In the genomic region with DNA sequence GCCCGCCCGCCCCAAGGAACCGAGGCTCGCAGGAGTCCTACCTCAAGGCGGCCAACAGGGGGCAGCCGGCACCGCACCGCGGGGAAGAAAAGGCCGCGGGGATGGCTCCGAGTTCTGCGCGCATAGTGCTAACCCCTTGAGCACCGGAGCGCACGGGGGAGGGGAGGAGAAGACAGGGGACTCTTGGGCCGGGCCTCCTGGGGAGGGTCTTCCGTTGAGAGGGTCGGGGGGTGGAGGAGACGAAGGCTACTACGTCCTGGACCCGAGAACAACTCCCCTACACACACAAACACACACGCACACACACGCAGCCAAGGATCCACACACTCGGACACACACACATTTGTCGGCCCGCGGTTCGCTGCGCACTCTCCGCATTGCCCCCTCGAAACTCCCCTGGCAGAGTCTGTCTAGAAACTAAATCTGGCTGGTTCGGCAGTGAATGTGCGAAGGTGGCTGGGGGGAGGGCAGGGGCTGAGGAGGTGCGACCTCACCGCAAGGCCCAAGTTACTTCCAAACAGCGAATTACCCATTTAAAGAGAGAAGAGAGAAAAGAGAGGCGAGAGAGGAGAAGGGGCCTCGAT, we compare ENCODE assay signal across 8 cellular contexts. TPM values are rescaled to one million over a fixed set of nuclear protein-coding genes. Genes with fewer than 3 reads are reported as not detected.
DNase-seq lines count a peak whose midpoint lies in the region; ATAC-seq and TF ChIP-seq lines count a peak whose summit lies in the region.

No MANE protein-coding gene starts in this region.

- H3K27ac Mint-ChIP-seq in brain, result peak overlapping the region; percentile 23 to 94 (median 86)

- H3K9me3 ChIP-seq in iPS-15b (ENCODE audit: control insufficient read depth, insufficient read depth, low read length) (no peaks in the 10 kb centered on the region), skeletal muscle satellite cell (replicated peaks; ENCODE audit: low read length) (no peaks in the 10 kb centered on the region)

- H3K4me2 ChIP-seq in skeletal muscle satellite cell (ENCODE audit: low read length), result peak overlapping the region; percentile 96

- H3K4me1 ChIP-seq in iPS-15b (ENCODE audit: control insufficient read depth, insufficient read depth, low read length) (peaks cover 5% of the 10 kb centered on the region), skeletal muscle satellite cell (ENCODE audit: control insufficient read depth, insufficient read depth, low read length) (peaks cover 48% of the 10 kb centered on the region)

- H3K4me1 Mint-ChIP-seq in brain, result peaks cover 74% of the 10 kb centered on the region

- H3K36me3 Mint-ChIP-seq in brain, result no peaks in the 10 kb centered on the region

- peak overlapping the region; percentile 98 for H3K4me3 ChIP-seq in AG10803 (ENCODE audit: low read length)
- peak overlapping the region; percentile 86 for H3K4me3 ChIP-seq in iPS-15b (ENCODE audit: low read depth, low read length)
- H3K4me3 ChIP-seq in skeletal muscle satellite cell (ENCODE audit: low read length), result peak overlapping the region; percentile 76

- TF ChIP-seq CTCF in AG10803 (conservative IDR thresholded peaks at IDR 0.05; ENCODE audit: low read length), result peak; percentile 63
- TF ChIP-seq CTCF in brain (conservative IDR thresholded peaks at IDR 0.05), result peak; percentile 89 to 92

- H3K36me3 ChIP-seq in iPS-15b (ENCODE audit: control insufficient read depth, insufficient read depth, low read length), result no peaks in the 10 kb centered on the region
- H3K36me3 ChIP-seq in skeletal muscle satellite cell (ENCODE audit: insufficient read depth, low read length), result peaks cover 25% of the 10 kb centered on the region

- H3K27me3 ChIP-seq in iPS-15b (ENCODE audit: control insufficient read depth, insufficient read depth, low read length), result peaks cover 72% of the 10 kb centered on the region
- no peaks in the 10 kb centered on the region for H3K27me3 ChIP-seq in skeletal muscle satellite cell (ENCODE audit: control insufficient read depth, insufficient read depth, low read length)

- H3K9me3 Mint-ChIP-seq in brain, result peaks cover 0 to 5% (median 0%) of the 10 kb centered on the region in 5 experiments

- H3K4me3 Mint-ChIP-seq in brain, result peak overlapping the region; percentile 86 to 97 (median 94)

- H3K9ac ChIP-seq in iPS-15b (ENCODE audit: low read depth, low read length), result peak overlapping the region; percentile 70
- H3K9ac ChIP-seq in skeletal muscle satellite cell (ENCODE audit: low read depth, low read length), result peak overlapping the region; percentile 95

- DNase-seq in AG10803 (ENCODE audit: low read depth) (peak; percentile 86), NOMO-1 treated with DMSO at 0.1 percent for 48 hours (lab: John Stamatoyannopoulos, UW; ENCODE audit: unreplicated experiment) (peak; percentile 30), GDM1 (lab: John Stamatoyannopoulos, UW) (no peak)

- ATAC-seq in GM18868 (IDR thresholded peaks at IDR 0.05; ENCODE audit: unreplicated experiment) (peak; percentile 55), HG03354 (IDR thresholded peaks at IDR 0.05; ENCODE audit: poor library complexity, severe bottlenecking, unreplicated experiment) (peak; percentile 72)

- H3K27me3 Mint-ChIP-seq in brain, result peaks cover 100% of the 10 kb centered on the region

RNA-seq across cellular contexts. Expression of a gene that starts 1.8 kb away (rescaled TPM):
- 0.34 TPM for polyA plus RNA-seq in brain (ENCODE audit: insufficient read depth, low read depth, low replicate concordance)
- 84.9 and 197 TPM in 2 replicates for total RNA-seq in skeletal muscle satellite cell (2012; rRNA removed)
